Comparison of ENCODE assay signal across 13 cellular contexts in genomic region chr6:42271834-42272805, GRCh38.
"Had no signal": no experiment of that assay in that cellular context is flagged by ENCODE, and none has a peak within 500 bp of the region (broad histone marks: within the 10 kb centered on the region; RNA-seq: fewer than 3 reads in every experiment).

No MANE protein-coding gene starts in this region.

- DNase-seq: activated CD4-positive, alpha-beta memory T cell treated with anti-CD3 and anti-CD28 coated beads for 36 hours; activated CD8-positive, alpha-beta memory T cell treated with anti-CD3 and anti-CD28 coated beads, Interleukin-2, amount 50 U/mL, for 4 hours; activated naive CD4-positive, alpha-beta T cell treated with anti-CD3 and anti-CD28 coated beads, Interleukin-2, amount 50 U/mL, for 16 hours; heart left ventricle; left lung; pancreas; stimulated activated CD4-positive, alpha-beta T cell treated with anti-CD3 and anti-CD28 coated beads, Interleukin-4, amount 100 ng/mL, for 24 hours; stomach; T-helper 9 cell had no signal

- H3K4me3 Mint-ChIP-seq: activated CD4-positive, alpha-beta memory T cell treated with anti-CD3 and anti-CD28 coated beads for 36 hours; neural progenitor cell had no signal

- H3K27ac Mint-ChIP-seq: activated CD4-positive, alpha-beta memory T cell treated with anti-CD3 and anti-CD28 coated beads for 36 hours; activated T-helper 2 cell treated with anti-CD3 and anti-CD28 coated beads, Interferon-gamma antibody, Interleukin-2, Interleukin-4, amounts not matched to agents 10 μg/mL and 5 μg/mL and 100 μg/mL, durations not matched to agents 14 hours and 24 hours and 36 hours; neural progenitor cell had no signal

- H3K4me3 ChIP-seq: esophagus muscularis mucosa, heart left ventricle, left lung, neural progenitor cell, pancreas, stomach, thoracic aorta had no signal

- H3K27me3 ChIP-seq: esophagus muscularis mucosa, heart left ventricle, left lung, neural progenitor cell, pancreas, stomach had no signal

- H3K36me3 ChIP-seq: neural progenitor cell, pancreas, thoracic aorta had no signal

- H3K9me3 ChIP-seq: esophagus muscularis mucosa, heart left ventricle, left lung, pancreas, stomach, thoracic aorta had no signal

- H3K4me1 ChIP-seq: left lung, neural progenitor cell, pancreas had no signal

- H3K27me3 Mint-ChIP-seq: activated CD4-positive, alpha-beta memory T cell treated with anti-CD3 and anti-CD28 coated beads for 36 hours had no signal

- ATAC-seq: heart left ventricle, left lung, pancreas had no signal

- H3K9me3 Mint-ChIP-seq: activated CD4-positive, alpha-beta memory T cell treated with anti-CD3 and anti-CD28 coated beads for 36 hours; activated T-helper 2 cell treated with anti-CD3 and anti-CD28 coated beads, Interferon-gamma antibody, Interleukin-2, Interleukin-4, amounts not matched to agents 10 μg/mL and 5 μg/mL and 100 μg/mL, durations not matched to agents 14 hours and 24 hours and 36 hours; neural progenitor cell had no signal

- H3K27ac ChIP-seq: esophagus muscularis mucosa, heart left ventricle, left lung, neural progenitor cell, pancreas, thoracic aorta had no signal
